In genomic region chr2:3665886-3666612, GRCh38 we compare ENCODE assay signal across 18 cellular contexts. TPM values are rescaled to one million over a fixed set of nuclear protein-coding genes. Genes with fewer than 3 reads are reported as not detected.
"Had no signal": no experiment of that assay in that cellular context is flagged by ENCODE, and none has a peak within 500 bp of the region (broad histone marks: within the 10 kb centered on the region; RNA-seq: fewer than 3 reads in every experiment).

No MANE protein-coding gene starts in this region.

- ATAC-seq: WTC11 had no signal

- H3K9me3 ChIP-seq: adrenal gland, esophagus squamous epithelium, prostate gland, SK-N-SH, thoracic aorta, uterus had no signal

- H3K4me3 ChIP-seq: adrenal gland, esophagus squamous epithelium, prostate gland, thoracic aorta, uterus had no signal

- H3K4me1 ChIP-seq: adrenal gland, prostate gland, uterus had no signal

- DNase-seq: activated CD4-positive, alpha-beta T cell treated with anti-CD3 and anti-CD28 coated beads for 4 hours; esophagus squamous epithelium; kidney glomerular epithelial cell; mesenchymal stem cell; natural killer cell; occipital lobe; SK-N-SH; stimulated activated CD4-positive, alpha-beta T cell treated with anti-CD3 and anti-CD28 coated beads, Interleukin-1b, Interleukin-23, amount 100 ng/mL, for 48 hours; uterus had no signal

- H3K27me3 ChIP-seq: adrenal gland, uterus had no signal

- H3K9ac ChIP-seq: SK-N-SH had no signal

- H3K4me1 Mint-ChIP-seq: activated naive CD4-positive, alpha-beta T cell treated with anti-CD3 and anti-CD28 coated beads, Interleukin-2, amount 50 U/mL, for 24 hours; natural killer cell; WTC11 had no signal

- H3K27ac ChIP-seq: adrenal gland, esophagus squamous epithelium, prostate gland, thoracic aorta, uterus had no signal

- H3K4me3 Mint-ChIP-seq: activated naive CD4-positive, alpha-beta T cell treated with anti-CD3 and anti-CD28 coated beads, Interleukin-2, amount 50 U/mL, for 24 hours; natural killer cell; WTC11 had no signal

- H3K27ac Mint-ChIP-seq: activated naive CD4-positive, alpha-beta T cell treated with anti-CD3 and anti-CD28 coated beads, Interleukin-2, amount 50 U/mL, for 24 hours; natural killer cell; WTC11 had no signal

- H3K9me3 Mint-ChIP-seq: activated naive CD4-positive, alpha-beta T cell treated with anti-CD3 and anti-CD28 coated beads, Interleukin-2, amount 50 U/mL, for 24 hours; natural killer cell had no signal

- H3K36me3 Mint-ChIP-seq: activated naive CD4-positive, alpha-beta T cell treated with anti-CD3 and anti-CD28 coated beads, Interleukin-2, amount 50 U/mL, for 24 hours; natural killer cell had no signal

- H3K27me3 Mint-ChIP-seq: activated naive CD4-positive, alpha-beta T cell treated with anti-CD3 and anti-CD28 coated beads, Interleukin-2, amount 50 U/mL, for 24 hours had no signal

- H3K36me3 ChIP-seq: adrenal gland, esophagus squamous epithelium, prostate gland, thoracic aorta, uterus had no signal

- H3K4me2 ChIP-seq: SK-N-SH had no signal

RNA-seq across cellular contexts. Expression of gene ALLC, which starts 8.0 kb away (rescaled TPM):
- total RNA-seq: cardiac septum; esophagus squamous epithelium; natural killer cell; occipital lobe; T-helper 1 cell treated with Interleukin-12 subunit alpha and Interleukin-12 subunit beta and Interleukin-4 antibody, amounts not matched to agents 30 ng/mL and 1 ng/mL, for 36 hours; uterus; WTC11 had no signal
- polyA plus RNA-seq: SK-N-SH had no signal

RNA-seq across cellular contexts. Expression of gene DCDC2C, which starts 37.3 kb away (rescaled TPM):
- total RNA-seq: cardiac septum; esophagus squamous epithelium; fibroblast of villous mesenchyme; liver; natural killer cell; T-helper 1 cell treated with Interleukin-12 subunit alpha and Interleukin-12 subunit beta and Interleukin-4 antibody, amounts not matched to agents 30 ng/mL and 1 ng/mL, for 36 hours; uterus; WTC11 had no signal
- polyA plus RNA-seq: liver, SK-N-SH had no signal
